8 cellular contexts compared by ENCODE assay signal in genomic region chr16:81723098-81723723, GRCh38. TPM values are rescaled to one million over a fixed set of nuclear protein-coding genes. Genes with fewer than 3 reads are reported as not detected.
DNase-seq lines count a peak whose midpoint lies in the region; ATAC-seq and TF ChIP-seq lines count a peak whose summit lies in the region.

No MANE protein-coding gene starts in this region.

- TF ChIP-seq POLR2A in transverse colon (IDR thresholded peaks at IDR 0.05) = no peak

- no peak for TF ChIP-seq EP300 in transverse colon (IDR thresholded peaks at IDR 0.05; ENCODE audit: low read depth)

- in situ Hi-C loops in GM13976 (cut with MboI; ENCODE audit: low sequenced_read_pairs, unreplicated experiment) (loop anchor here (10.0 kb wide), 3 partner anchors 98 to 358 kb away; no protein-coding TSS in a partner anchor), transverse colon (cut with MboI; ENCODE audit: low pct_ligation_motif_present in 1 of 4, low pct_unique_long_range_greater_than_20kb in 1 of 4, low sequenced_read_pairs in 3 of 4) (loop anchor here in 3 of 4 donors (10.0 kb wide), 3 partner anchors 98 to 358 kb away; no protein-coding TSS in a partner anchor)

- H3K27me3 ChIP-seq in liver (ENCODE audit: control insufficient read depth in 4 of 4, insufficient read depth in 4 of 4, low read length in 3 of 4) (peaks cover 0 to 2% (median 0%) of the 10 kb centered on the region in 4 donors), transverse colon (no peaks in the 10 kb centered on the region)

- H3K4me3 ChIP-seq in AG10803 (ENCODE audit: low read length) (no peak overlapping the region), liver (ENCODE audit: low read depth in 1 of 3, low read length in 3 of 3) (no peak overlapping the region), transverse colon (no peak overlapping the region)

- TF ChIP-seq RAD21 in liver (IDR thresholded peaks at IDR 0.05) = peak; percentile 95 to 97

- WGBS in liver = 30% methylated on average over 8 of the region's 8 CpGs
- WGBS in transverse colon (ENCODE audit: low coverage in 1 of 2), 2 donors = 36 to 49% methylated on average over 4 to 8 of the region's 8 CpGs

- H3K27ac ChIP-seq in liver (ENCODE audit: low read depth in 1 of 2, low read length in 2 of 2) (no peak overlapping the region), transverse colon (no peak overlapping the region)

- no peaks in the 10 kb centered on the region for H3K9me3 ChIP-seq in liver (ENCODE audit: control insufficient read depth in 4 of 4, low read length in 3 of 4)
- no peaks in the 10 kb centered on the region for H3K9me3 ChIP-seq in transverse colon

- DNase-seq in AG10803 (ENCODE audit: low read depth) (peak; percentile 79), GM13976 (ENCODE audit: low spot score) (peak; percentile 72), NCI-H187 (lab: John Stamatoyannopoulos, UW) (peak; percentile 19 to 47), SKM-1 treated with dmso at 0.1 percent for 144 hours (lab: John Stamatoyannopoulos, UW; ENCODE audit: unreplicated experiment) (peak; percentile 76), cerebellum (ENCODE audit: low spot score) (peak; percentile 77), transverse colon (no peak)

- H3K36me3 ChIP-seq in liver (ENCODE audit: control insufficient read depth in 4 of 4, insufficient read depth in 3 of 4, low read depth in 1 of 4, low read length in 3 of 4) (no peaks in the 10 kb centered on the region), transverse colon (no peaks in the 10 kb centered on the region)

- ATAC-seq in HG02943 (IDR thresholded peaks at IDR 0.05; ENCODE audit: low read depth, unreplicated experiment) = peak; percentile 65

- no peak overlapping the region for H3K9ac ChIP-seq in liver (ENCODE audit: low read depth in 1 of 2, low read length in 2 of 2)

- no peaks in the 10 kb centered on the region for H3K4me1 ChIP-seq in liver (ENCODE audit: control insufficient read depth in 4 of 4, insufficient read depth in 4 of 4, low read length in 3 of 4)
- H3K4me1 ChIP-seq in transverse colon = peaks cover 0 to 14% (median 3%) of the 10 kb centered on the region in 4 donors

- TF ChIP-seq CTCF in AG10803 (conservative IDR thresholded peaks at IDR 0.05; ENCODE audit: low read length) = peak; percentile 79
- TF ChIP-seq CTCF in GM13976 (IDR thresholded peaks at IDR 0.05; ENCODE audit: borderline replicate concordance, control extremely low read depth, extremely low read depth, insufficient read depth, missing control alignments) = peak; percentile 63
- peak; percentile 81 for TF ChIP-seq CTCF in liver (IDR thresholded peaks at IDR 0.05; ENCODE audit: low read depth, low read length, missing input control)
- peak; percentile 65 to 83 (median 67) for TF ChIP-seq CTCF in transverse colon (IDR thresholded peaks at IDR 0.05)

- intact Hi-C loops in transverse colon (cut with DNase I; ENCODE audit: low total_unique reads) = loop anchor here (5.0 kb wide), 2 partner anchors 101 to 326 kb away; no protein-coding TSS in a partner anchor

TF ChIP-seq in liver, 16 proteins besides CTCF, POLR2A, EP300 and RAD21:
- TF ChIP-seq MAX (IDR thresholded peaks at IDR 0.05) (no peak), ATF3 (IDR thresholded peaks at IDR 0.05) (no peak), NR2F2 (IDR thresholded peaks at IDR 0.05) (no peak), JUND (IDR thresholded peaks at IDR 0.05) (no peak), GABPA (IDR thresholded peaks at IDR 0.05 in 1 of 2, conservative IDR thresholded peaks at IDR 0.05 in 1 of 2) (no peak), FOXA2 (IDR thresholded peaks at IDR 0.05) (no peak), SP1 (IDR thresholded peaks at IDR 0.05) (no peak), RXRA (IDR thresholded peaks at IDR 0.05) (no peak), ZBTB33 (IDR thresholded peaks at IDR 0.05) (no peak)

RNA-seq across cellular contexts. Expression of gene PLCG2, which starts 55.9 kb away (rescaled TPM):
- 3.2 TPM for total RNA-seq in cerebellum
- total RNA-seq in liver = 10 to 100 TPM; 20.8 to 21.6 TPM
- 10 to 100 TPM in 1 of 2 donors, 1 to 10 TPM in 1; 7.1 to 10.8 TPM for polyA plus RNA-seq in liver
- total RNA-seq in transverse colon = 10 to 100 TPM in 3 of 4 donors, 1 to 10 TPM in 1; 9.0 to 65.9 (median 28.6) TPM
